ENCODE assay signal across 18 cellular contexts in genomic region chr5:144024601-144025000, GRCh38.
"Had no signal": no experiment of that assay in that cellular context is flagged by ENCODE, and none has a peak within 500 bp of the region (broad histone marks: within the 10 kb centered on the region; RNA-seq: fewer than 3 reads in every experiment).

No MANE protein-coding gene starts in this region.

- H3K36me3 ChIP-seq: esophagus muscularis mucosa, right atrium auricular region, tibial artery had no signal

- H3K4me3 Mint-ChIP-seq: activated CD4-positive, alpha-beta T cell treated with anti-CD3 and anti-CD28 coated beads, Interleukin-2, amount 10 ng/mL, durations not matched to agents 24 days and 14 days; activated CD8-positive, alpha-beta T cell treated with anti-CD3 and anti-CD28 coated beads, Interleukin-2, amount 10 ng/mL, durations not matched to agents 7 days and 5 days; activated naive CD4-positive, alpha-beta T cell treated with anti-CD3 and anti-CD28 coated beads, Interleukin-2, amount 50 U/mL, for 24 hours had no signal

- H3K4me3 ChIP-seq: esophagus muscularis mucosa, right atrium auricular region, tibial artery had no signal

- H3K9me3 Mint-ChIP-seq: activated CD4-positive, alpha-beta T cell treated with anti-CD3 and anti-CD28 coated beads, Interleukin-2, amount 10 ng/mL, durations not matched to agents 24 days and 14 days had no signal

- DNase-seq: activated CD4-positive, alpha-beta T cell treated with anti-CD3 and anti-CD28 coated beads, Interleukin-2, amount 10 ng/mL, durations not matched to agents 24 days and 14 days; activated CD8-positive, alpha-beta T cell treated with anti-CD3 and anti-CD28 coated beads, Interleukin-2, amount 10 ng/mL, durations not matched to agents 7 days and 5 days; activated effector memory CD4-positive, alpha-beta T cell treated with anti-CD3 and anti-CD28 coated beads, Interleukin-2, amount 50 U/mL, for 16 hours; activated T-cell treated with anti-CD3 and anti-CD28 coated beads, Interleukin-2, amount 50 U/mL, for 48 hours; effector CD4-positive, alpha-beta T cell; hypothalamus; left ventricle myocardium superior; occipital lobe; stimulated activated CD4-positive, alpha-beta T cell treated with anti-CD3 and anti-CD28 coated beads, Interleukin-2, amount 100 ng/mL, for 24 hours; stimulated activated naive CD8-positive, alpha-beta T cell treated with anti-CD3 and anti-CD28 coated beads, Interleukin-15, Interleukin-2, amounts not matched to agents 100 U/mL and 50 U/mL, for 24 hours; substantia nigra; T-helper 1 cell; T1000; tibial artery had no signal

- ATAC-seq: activated CD8-positive, alpha-beta T cell treated with anti-CD3 and anti-CD28 coated beads, Interleukin-2, amount 10 ng/mL, durations not matched to agents 7 days and 5 days; left ventricle myocardium superior; stimulated activated naive CD8-positive, alpha-beta T cell treated with anti-CD3 and anti-CD28 coated beads, Interleukin-15, Interleukin-2, amounts not matched to agents 100 U/mL and 50 U/mL, for 24 hours had no signal

- H3K9me3 ChIP-seq: esophagus muscularis mucosa, right atrium auricular region, tibial artery had no signal

- H3K4me1 Mint-ChIP-seq: activated CD4-positive, alpha-beta T cell treated with anti-CD3 and anti-CD28 coated beads, Interleukin-2, amount 10 ng/mL, durations not matched to agents 24 days and 14 days; activated naive CD4-positive, alpha-beta T cell treated with anti-CD3 and anti-CD28 coated beads, Interleukin-2, amount 50 U/mL, for 24 hours had no signal

- H3K27me3 Mint-ChIP-seq: progenitor cell of endocrine pancreas had no signal

- H3K27me3 ChIP-seq: esophagus muscularis mucosa, right atrium auricular region, tibial artery had no signal

- H3K27ac ChIP-seq: esophagus muscularis mucosa, right atrium auricular region, tibial artery had no signal
